In genomic region chr3:45914362-45915077, GRCh38 we compare ENCODE assay signal across 31 cellular contexts. TPM values are rescaled to one million over a fixed set of nuclear protein-coding genes. Genes with fewer than 3 reads are reported as not detected.
DNase-seq lines count a peak whose midpoint lies in the region; ATAC-seq, FAIRE-seq and TF ChIP-seq lines count a peak whose summit lies in the region.
"Had no signal": no experiment of that assay in that cellular context is flagged by ENCODE, and none has a peak within 500 bp of the region (broad histone marks: within the 10 kb centered on the region; RNA-seq: fewer than 3 reads in every experiment).

No MANE protein-coding gene starts in this region.

- no peak overlapping the region for H3K56ac ChIP-seq in IMR-90 (ENCODE audit: extremely low read depth, insufficient read depth, low read length)

- H2AK9ac ChIP-seq in IMR-90 (replicated peaks; ENCODE audit: low read depth, low read length, poor library complexity), result no peak overlapping the region

- ATAC-seq in CD8-positive, alpha-beta T cell, result no peak
- ATAC-seq in IMR-90 (ENCODE audit: low read depth), result no peak
- peak; percentile 15 for ATAC-seq in GM12878
- no peak for ATAC-seq in HG02571 (IDR thresholded peaks at IDR 0.05; ENCODE audit: unreplicated experiment)

- FAIRE-seq in GM12878 (lab: Jason Lieb, UNC), result no peak
- FAIRE-seq: HTR-8/SVneo, kidney had no signal

- H3K27me3 Mint-ChIP-seq in CD8-positive, alpha-beta T cell (ENCODE audit: low read depth), result no peaks in the 10 kb centered on the region
- H3K27me3 Mint-ChIP-seq in endodermal cell (ENCODE audit: insufficient read depth), result peaks cover 7% of the 10 kb centered on the region

- peak overlapping the region; percentile 18 for H3K27ac Mint-ChIP-seq in CD8-positive, alpha-beta T cell
- H3K27ac Mint-ChIP-seq in endodermal cell, result no peak overlapping the region
- H3K27ac Mint-ChIP-seq: activated naive CD4-positive, alpha-beta T cell treated with anti-CD3 and anti-CD28 coated beads for 36 hours had no signal

- WGBS in IMR-90 (ENCODE audit: extremely low coverage in 2 of 2, insufficient read length in 1 of 2), 2 experiments, result 96% methylated on average over 3 of the region's 8 CpGs; no CpG with 5 or more reads in 1 of the 2 experiments
- WGBS in GM12878 (ENCODE audit: insufficient coverage, insufficient replicate concordance, low lambda C conversion rate, missing lambda C conversion rate), result 80% methylated on average over 8 of the region's 8 CpGs
- WGBS in endodermal cell (ENCODE audit: insufficient coverage in 1 of 2, insufficient read length in 1 of 2), 2 experiments, result 85 to 92% methylated on average over 7 to 8 of the region's 8 CpGs

- H2BK5ac ChIP-seq in IMR-90 (ENCODE audit: low read depth, low read length, poor library complexity, severe bottlenecking), result no peak overlapping the region

- H3K9ac ChIP-seq in IMR-90 (ENCODE audit: low read depth, low read length), result no peak overlapping the region
- peak overlapping the region; percentile 41; the same call in 1 of the 2 replicates for H3K9ac ChIP-seq in GM12878 (ENCODE audit: control insufficient read depth, insufficient read depth, low read length)
- no peak overlapping the region for H3K9ac ChIP-seq in endodermal cell (ENCODE audit: extremely low read depth, low read length, poor library complexity, severe bottlenecking)
- H3K9ac ChIP-seq: SK-N-SH had no signal

- H3K4me3 ChIP-seq in CD8-positive, alpha-beta T cell (ENCODE audit: low read depth, low read length), result no peak overlapping the region
- H3K4me3 ChIP-seq in IMR-90 (ENCODE audit: insufficient read depth, low read depth, low read length) (no peak overlapping the region), GM12878 (peak overlapping the region; percentile 3; the same call in 1 of the 2 replicates), endodermal cell (ENCODE audit: low read length) (no peak overlapping the region)
- H3K4me3 ChIP-seq: adrenal gland, HAP-1, upper lobe of left lung had no signal

- TF ChIP-seq POLR2A in IMR-90 (IDR thresholded peaks at IDR 0.05; ENCODE audit: low read depth, low read length) (no peak), GM12878 (IDR thresholded peaks at IDR 0.05; ENCODE audit: low read depth, low read length) (no peak)

- SMC1A ChIA-PET in GM12878 (lab: Charles Lee; ENCODE audit: uncharacterized antibody, unreplicated experiment), result interaction anchor here (0.8 to 2.5 kb wide), 11 partner anchors 10 to 88 kb away, joined by 3 to 18 read pairs (median 6); no protein-coding TSS in a partner anchor

- TF ChIP-seq RAD21 in IMR-90 (IDR thresholded peaks at IDR 0.05; ENCODE audit: low read length) (no peak), GM12878 (IDR thresholded peaks at IDR 0.05; ENCODE audit: insufficient read depth, low read depth, low read length) (no peak)

- H3K4me1 Mint-ChIP-seq in CD8-positive, alpha-beta T cell (ENCODE audit: low read depth), result peaks cover 45% of the 10 kb centered on the region
- no peaks in the 10 kb centered on the region for H3K4me1 Mint-ChIP-seq in endodermal cell

- TF ChIP-seq EP300 in GM12878 (IDR thresholded peaks at IDR 0.05; ENCODE audit: borderline replicate concordance in 1 of 2, control insufficient read depth in 1 of 2, low read depth in 2 of 2, low read length in 2 of 2), result no peak

- peaks cover 20% of the 10 kb centered on the region for H3K4me1 ChIP-seq in CD8-positive, alpha-beta T cell (ENCODE audit: insufficient read depth, low read length)
- peaks cover 6% of the 10 kb centered on the region for H3K4me1 ChIP-seq in IMR-90 (ENCODE audit: control insufficient read depth, insufficient read depth, low read length)
- H3K4me1 ChIP-seq in GM12878 (ENCODE audit: control insufficient read depth, insufficient read depth, low read length), result peaks cover 29% of the 10 kb centered on the region
- H3K4me1 ChIP-seq in endodermal cell (ENCODE audit: control insufficient read depth, insufficient read depth, low read length), result no peaks in the 10 kb centered on the region
- H3K4me1 ChIP-seq: adrenal gland, HAP-1 had no signal

- no peak overlapping the region for H4K91ac ChIP-seq in IMR-90 (ENCODE audit: insufficient read depth, low read depth, low read length)

- DNase-seq in CD8-positive, alpha-beta T cell, result no peak
- DNase-seq in IMR-90 (no peak), GM12878 (ENCODE audit: low read depth, low spot score) (no peak), retina (peak; percentile 40), GM10248 (ENCODE audit: extremely low spot score) (no peak), endodermal cell (no peak)
- DNase-seq: activated CD4-positive, alpha-beta T cell treated with anti-CD3 and anti-CD28 coated beads for 1 hour; activated CD8-positive, alpha-beta T cell treated with anti-CD3 and anti-CD28 coated beads, Interleukin-2, amount 10 ng/mL, durations not matched to agents 7 days and 5 days; activated naive CD4-positive, alpha-beta T cell treated with anti-CD3 and anti-CD28 coated beads for 36 hours; adrenal gland; brain microvascular endothelial cell; DMS 273 treated with DMSO at 0.1 percent for 48 hours; erythroblast; Karpas-422; kidney; midbrain; naive thymus-derived CD8-positive, alpha-beta T cell; NCI-H1694; NCI-H446 treated with DMSO at 0.1 percent for 48 hours; NCI-H82; RPMI8226; SK-N-SH; spleen; T-helper 2 cell; upper lobe of left lung had no signal

- no peak overlapping the region for H2BK120ac ChIP-seq in IMR-90 (ENCODE audit: low read depth, low read length)

- in situ Hi-C loops in IMR-90 (cut with MboI; ENCODE audit: low sequenced_read_pairs) (no loop called here), GM12878 (cut with MboI) (loop anchor here (5.0 kb wide), 1 partner anchor 52 kb away; no protein-coding TSS in a partner anchor)

- H3K9me3 ChIP-seq in CD8-positive, alpha-beta T cell (ENCODE audit: low read length), result no peaks in the 10 kb centered on the region
- H3K9me3 ChIP-seq in IMR-90 (ENCODE audit: control insufficient read depth, insufficient read depth, low read length) (no peaks in the 10 kb centered on the region), GM12878 (replicated peaks; ENCODE audit: control insufficient read depth, insufficient read depth, low read length) (no peaks in the 10 kb centered on the region; the same call in 2 of the 3 replicates), endodermal cell (ENCODE audit: control insufficient read depth, low read length) (no peaks in the 10 kb centered on the region)
- H3K9me3 ChIP-seq: adrenal gland, HAP-1, SK-N-SH, spleen, upper lobe of left lung had no signal

- peaks cover 14% of the 10 kb centered on the region for H3K36me3 Mint-ChIP-seq in CD8-positive, alpha-beta T cell
- H3K36me3 Mint-ChIP-seq in endodermal cell (ENCODE audit: low read depth), result peaks cover 8% of the 10 kb centered on the region

- no peaks in the 10 kb centered on the region for H3K79me1 ChIP-seq in IMR-90 (ENCODE audit: low read depth in 1 of 2, low read length in 2 of 2)

- no peak overlapping the region for H3K18ac ChIP-seq in IMR-90 (ENCODE audit: low read depth, low read length)

- H2AK5ac ChIP-seq in IMR-90 (ENCODE audit: low read depth, low read length), result peak overlapping the region; percentile 57

- H3K27me3 ChIP-seq in CD8-positive, alpha-beta T cell (ENCODE audit: insufficient read depth, low read length), result no peaks in the 10 kb centered on the region
- no peaks in the 10 kb centered on the region for H3K27me3 ChIP-seq in IMR-90 (ENCODE audit: control insufficient read depth, insufficient read depth, low read length)
- no peaks in the 10 kb centered on the region; a peak in 1 of 4 replicates for H3K27me3 ChIP-seq in GM12878 (replicated peaks in 1 of 2; ENCODE audit: control insufficient read depth in 2 of 2, insufficient read depth in 2 of 2, low read length in 1 of 2)
- peaks cover 17% of the 10 kb centered on the region for H3K27me3 ChIP-seq in endodermal cell (ENCODE audit: control insufficient read depth, insufficient read depth, low read length, poor library complexity, severe bottlenecking)
- H3K27me3 ChIP-seq: adrenal gland, brain microvascular endothelial cell, spleen, upper lobe of left lung had no signal

- no peaks in the 10 kb centered on the region for H3K79me2 ChIP-seq in GM12878 (ENCODE audit: control insufficient read depth, insufficient read depth, low read length)

- H2BK20ac ChIP-seq in IMR-90 (ENCODE audit: low read depth, low read length), result no peak overlapping the region

- H4K20me1 ChIP-seq in IMR-90 (ENCODE audit: insufficient read depth, low read length), result no peaks in the 10 kb centered on the region
- H4K20me1 ChIP-seq in GM12878 (ENCODE audit: control insufficient read depth, insufficient read depth), result no peaks in the 10 kb centered on the region

- peak overlapping the region; percentile 77 for H3K4me3 Mint-ChIP-seq in CD8-positive, alpha-beta T cell
- H3K4me3 Mint-ChIP-seq in endodermal cell, result no peak overlapping the region
- H3K4me3 Mint-ChIP-seq: activated naive CD4-positive, alpha-beta T cell treated with anti-CD3 and anti-CD28 coated beads for 36 hours had no signal

- dilution Hi-C loops in IMR-90 (cut with HindIII; ENCODE audit: low sequenced_read_pairs, unreplicated experiment), result no loop called here

- H2AFZ ChIP-seq in IMR-90 (replicated peaks; ENCODE audit: low read length, poor library complexity) (no peak overlapping the region), GM12878 (ENCODE audit: control insufficient read depth, low read depth, low read length) (no peak overlapping the region)

- H3K4ac ChIP-seq in IMR-90 (ENCODE audit: low read depth, low read length), result no peak overlapping the region

- no peak overlapping the region for H2BK15ac ChIP-seq in IMR-90 (ENCODE audit: low read depth, low read length)

- POLR2A ChIA-PET in CD8-positive, alpha-beta T cell (lab: Charles Lee), result interaction anchor here (1.0 kb wide), 1 partner anchor 151 kb away, joined by 3 read pairs; no protein-coding TSS in a partner anchor
- POLR2A ChIA-PET in IMR-90 (lab: Charles Lee; ENCODE audit: unreplicated experiment), result no interaction called here
- POLR2A ChIA-PET in GM12878 (lab: Charles Lee), result interaction anchor here (0.9 to 3.5 kb wide), 6 partner anchors 9 to 181 kb away, joined by 3 to 23 read pairs (median 14); no protein-coding TSS in a partner anchor
- POLR2A ChIA-PET in GM10248 (lab: Yijun Ruan, JAX), result interaction anchor here (0.6 kb wide), 1 partner anchor 369 kb away, joined by 3 read pairs; no protein-coding TSS in a partner anchor

- CTCF ChIA-PET in CD8-positive, alpha-beta T cell (lab: Charles Lee), result interaction anchor here (1.0 kb wide), 1 partner anchor 24 kb away, joined by 3 read pairs; no protein-coding TSS in a partner anchor
- CTCF ChIA-PET in IMR-90 (lab: Yijun Ruan, JAX), result no interaction called here
- CTCF ChIA-PET in GM12878 (lab: Yijun Ruan, JAX), result interaction anchor here (0.8 to 1.7 kb wide), 9 partner anchors 12 to 155 kb away, joined by 3 to 6 read pairs (median 3); partner anchors contain the start of gene CCR9
- CTCF ChIA-PET in GM10248 (lab: Yijun Ruan, JAX), result interaction anchor here (0.9 to 1.8 kb wide), 7 partner anchors 10 to 70 kb away, joined by 3 to 6 read pairs (median 3); no protein-coding TSS in a partner anchor

- no peak overlapping the region for H4K5ac ChIP-seq in IMR-90 (ENCODE audit: low read depth, low read length)

- H3K4me2 ChIP-seq in IMR-90 (ENCODE audit: low read depth, low read length) (no peak overlapping the region), GM12878 (ENCODE audit: control insufficient read depth, insufficient read depth) (peak overlapping the region; percentile 45)
- H3K4me2 ChIP-seq: SK-N-SH had no signal

- no peaks in the 10 kb centered on the region for H3K36me3 ChIP-seq in CD8-positive, alpha-beta T cell (ENCODE audit: insufficient read depth, low read length)
- H3K36me3 ChIP-seq in IMR-90 (ENCODE audit: control insufficient read depth, insufficient read depth, low read length) (peaks cover 2% of the 10 kb centered on the region; the same call in 1 of the 2 replicates), GM12878 (ENCODE audit: control insufficient read depth in 2 of 2, insufficient read depth in 2 of 2, low read length in 1 of 2) (no peaks in the 10 kb centered on the region), endodermal cell (ENCODE audit: control insufficient read depth, insufficient read depth, low read length) (no peaks in the 10 kb centered on the region)
- H3K36me3 ChIP-seq: brain microvascular endothelial cell, HAP-1 had no signal

- H3K9me3 Mint-ChIP-seq in CD8-positive, alpha-beta T cell, result no peaks in the 10 kb centered on the region
- no peaks in the 10 kb centered on the region for H3K9me3 Mint-ChIP-seq in endodermal cell
- H3K9me3 Mint-ChIP-seq: activated naive CD4-positive, alpha-beta T cell treated with anti-CD3 and anti-CD28 coated beads for 36 hours; naive thymus-derived CD8-positive, alpha-beta T cell had no signal

- intact Hi-C loops in CD8-positive, alpha-beta T cell (cut with DNase I, micrococcal nuclease), result loop anchor here (1.0 to 5.0 kb wide), 2 partner anchors 44 to 72 kb away; partner anchors contain the start of gene LZTFL1 (in 1 of the 2)
- intact Hi-C loops in IMR-90 (cut with micrococcal nuclease), result no loop called here
- intact Hi-C loops in GM12878 (cut with micrococcal nuclease; ENCODE audit: unreplicated experiment), result loop anchor here (1.0 kb wide), 2 partner anchors 33 to 49 kb away; no protein-coding TSS in a partner anchor

- no peaks in the 10 kb centered on the region; the same call in 1 of the 2 replicates for H3K9me1 ChIP-seq in IMR-90 (ENCODE audit: insufficient read depth, low read length)

- H3K23ac ChIP-seq in IMR-90 (ENCODE audit: low read depth, low read length), result no peak overlapping the region

- TF ChIP-seq CTCF in CD8-positive, alpha-beta T cell (IDR thresholded peaks at IDR 0.05), result no peak
- TF ChIP-seq CTCF in IMR-90 (conservative IDR thresholded peaks at IDR 0.05; ENCODE audit: low read depth, low read length), result no peak
- no peak for TF ChIP-seq CTCF in GM12878 (IDR thresholded peaks at IDR 0.05 in 2 of 3, conservative IDR thresholded peaks at IDR 0.05 in 1 of 3; ENCODE audit: control insufficient read depth in 2 of 3, extremely low read depth in 1 of 3, insufficient read depth in 1 of 3, low read depth in 3 of 3, low read length in 3 of 3)
- no peak for TF ChIP-seq CTCF in GM10248 (IDR thresholded peaks at IDR 0.05; ENCODE audit: control extremely low read depth, extremely low read depth, low read depth, missing control alignments)
- no peak for TF ChIP-seq CTCF in endodermal cell (conservative IDR thresholded peaks at IDR 0.05)

- no peak overlapping the region for H3K27ac ChIP-seq in CD8-positive, alpha-beta T cell (ENCODE audit: low read depth, low read length)
- H3K27ac ChIP-seq in IMR-90 (ENCODE audit: insufficient read depth, low read length) (no peak overlapping the region), GM12878 (ENCODE audit: control insufficient read depth, insufficient read depth) (peak overlapping the region; percentile 74; the same call in 1 of the 2 replicates), endodermal cell (ENCODE audit: low read depth, low read length) (no peak overlapping the region)
- H3K27ac ChIP-seq: adrenal gland, upper lobe of left lung had no signal

- no peak overlapping the region for H3K14ac ChIP-seq in IMR-90 (replicated peaks; ENCODE audit: low read depth, low read length)

- RAD21 ChIA-PET in GM12878 (lab: Charles Lee; ENCODE audit: unreplicated experiment), result interaction anchor here (0.9 to 11.1 kb wide), 11 partner anchors 9 to 224 kb away, joined by 3 to 169 read pairs (median 8); partner anchors contain the start of genes CCR9 and LZTFL1

- no TSS peak for BruUV-seq in IMR-90 (replicated peaks; lab: Mats Ljungman, UMichigan)
- BruUV-seq in GM12878 (replicated peaks; lab: Mats Ljungman, UMichigan), result no TSS peak

- no peak overlapping the region for H4K8ac ChIP-seq in IMR-90 (ENCODE audit: low read depth in 2 of 2, low read length in 2 of 2)

RNA-seq across cellular contexts. Expression of gene CCR9, which starts 28.2 kb away (rescaled TPM):
- 10 to 100 TPM; 23.4 to 25.0 TPM for total RNA-seq in CD8-positive, alpha-beta T cell
- not detected in 2 replicates for total RNA-seq in IMR-90 (2012; rRNA removed)
- polyA plus RNA-seq in IMR-90 (2012; rRNA removed), result not detected in 2 replicates
- polyA plus RNA-seq in IMR-90 (2012; cell fraction: cytosol; rRNA removed), result not detected in 2 replicates
- polyA plus RNA-seq in IMR-90 (2012; cell fraction: nucleus; rRNA removed; ENCODE audit: low replicate concordance), result not detected in 2 replicates
- 0.47 and 0.48 TPM in 2 replicates for total RNA-seq in GM12878 (2013; cell fraction: nucleolus; rRNA removed)
- 2.6 and 2.9 TPM in 2 replicates for total RNA-seq in GM12878 (2014; rRNA removed)
- total RNA-seq in GM12878 (2014; rRNA removed; fragmentation: Illumina TruSeq; extraction: Trizol), result 2.3 TPM in 2 replicates
- 1.8 and 2.3 TPM in 2 replicates for total RNA-seq in GM12878 (2021)
- polyA plus RNA-seq in GM12878 (2011; ENCODE audit: low read depth), result 11.3 TPM
- polyA plus RNA-seq in GM12878 (2011; rRNA removed), result 0.05 and 0.09 TPM in 2 replicates
- polyA plus RNA-seq in GM12878 (2011; cell fraction: cytosol; rRNA removed), result 0.04 and 0.05 TPM in 2 replicates
- polyA plus RNA-seq in GM12878 (2011; cell fraction: nucleus; rRNA removed), result 0.07 TPM in 1 of 2 replicates, not detected in the other
- polyA plus RNA-seq in GM12878 (2012), result 0.38 and 10.5 TPM in 2 replicates
- polyA plus RNA-seq in GM12878 (2014; fragmentation: Illumina TruSeq; extraction: Trizol), result 3.0 and 3.6 TPM in 2 replicates
- 1 to 10 TPM; 3.1 to 3.9 TPM for polyA plus RNA-seq in GM12878 (2014; fragmentation: Nextera tagmentation; extraction: Ambion mirVana)
- 1.5 and 2.4 TPM in 2 replicates for polyA plus RNA-seq in GM12878 (2014; rRNA removed)
- under 1 TPM; 0.52 to 0.77 TPM for polyA plus RNA-seq in GM12878 (2016; fragmentation: Nextera tagmentation; extraction: Ambion mirVana)
- polyA minus RNA-seq in GM12878 (2011; rRNA and poly(A)+ RNA removed), result 0.62 TPM in 1 of 2 replicates, not detected in the other
- polyA minus RNA-seq in GM12878 (2011; cell fraction: cytosol; rRNA and poly(A)+ RNA removed), result not detected in 2 replicates
- not detected in 2 replicates for polyA minus RNA-seq in GM12878 (2011; cell fraction: nucleus; rRNA and poly(A)+ RNA removed)
- total RNA-seq in endodermal cell, result not detected
- not detected for polyA plus RNA-seq in endodermal cell (2013, experiment 1 of 2)
- polyA plus RNA-seq in endodermal cell (2013, experiment 2 of 2), result not detected
- total RNA-seq: activated naive CD4-positive, alpha-beta T cell treated with anti-CD3 and anti-CD28 coated beads for 36 hours; osteocyte; renal cortical epithelial cell; subcutaneous adipose tissue had no signal
- polyA plus RNA-seq: adrenal gland, SK-N-SH had no signal

RNA-seq across cellular contexts. Expression of gene CXCR6, which starts 28.7 kb away (rescaled TPM):
- total RNA-seq in CD8-positive, alpha-beta T cell, result 10 to 100 TPM in 1 of 2 experiments, 1 to 10 TPM in 1; 9.2 to 11.0 TPM
- total RNA-seq in IMR-90 (2012; rRNA removed) (under 0.01 TPM in 1 of 2 replicates, not detected in the other), GM12878 (2014; rRNA removed) (not detected in 2 replicates), GM12878 (2014; rRNA removed; fragmentation: Illumina TruSeq; extraction: Trizol) (not detected in 2 replicates), GM12878 (2021) (not detected in 2 replicates), endodermal cell (not detected)
- polyA plus RNA-seq in IMR-90 (2012; rRNA removed) (not detected in 2 replicates), GM12878 (2011; rRNA removed) (0.12 TPM in 1 of 2 replicates, not detected in the other), GM12878 (2014; fragmentation: Illumina TruSeq; extraction: Trizol) (not detected in 2 replicates), GM12878 (2014; fragmentation: Nextera tagmentation; extraction: Ambion mirVana) (under 1 TPM; 0.04 to 0.13 TPM), GM12878 (2014; rRNA removed) (0.12 TPM in 1 of 2 replicates, not detected in the other), GM12878 (2016; fragmentation: Nextera tagmentation; extraction: Ambion mirVana) (under 1 TPM in 1 of 2 experiments, not detected in 1; 0.20 TPM)
- polyA plus RNA-seq in IMR-90 (2012; cell fraction: cytosol; rRNA removed), result not detected in 2 replicates
- polyA plus RNA-seq in IMR-90 (2012; cell fraction: nucleus; rRNA removed; ENCODE audit: low replicate concordance), result not detected in 2 replicates
- total RNA-seq in GM12878 (2013; cell fraction: nucleolus; rRNA removed), result 0.23 and 0.32 TPM in 2 replicates
- polyA plus RNA-seq in GM12878 (2011; ENCODE audit: low read depth), result 0.17 TPM
- 0.07 TPM in 1 of 2 replicates, not detected in the other for polyA plus RNA-seq in GM12878 (2011; cell fraction: cytosol; rRNA removed)
- 0.12 and 0.18 TPM in 2 replicates for polyA plus RNA-seq in GM12878 (2011; cell fraction: nucleus; rRNA removed)
- 0.09 and 0.18 TPM in 2 replicates for polyA plus RNA-seq in GM12878 (2012)
- polyA minus RNA-seq in GM12878 (2011; rRNA and poly(A)+ RNA removed), result 0.22 TPM in 1 of 2 replicates, not detected in the other
- not detected in 2 replicates for polyA minus RNA-seq in GM12878 (2011; cell fraction: cytosol; rRNA and poly(A)+ RNA removed)
- not detected in 2 replicates for polyA minus RNA-seq in GM12878 (2011; cell fraction: nucleus; rRNA and poly(A)+ RNA removed)
- not detected for polyA plus RNA-seq in endodermal cell (2013, experiment 1 of 2)
- not detected for polyA plus RNA-seq in endodermal cell (2013, experiment 2 of 2)
- total RNA-seq: osteocyte, renal cortical epithelial cell had no signal
- polyA plus RNA-seq: SK-N-SH had no signal

Comparison
In these comparisons a context has a peak if more than half of its experiments do, and no peak if none do; other contexts are left out.
1. RNA of gene CCR9, which starts 28.2 kb away (total RNA-seq): 23.4 to 25.0 TPM in CD8-positive, alpha-beta T cell; 0.47 to 2.9 TPM in GM12878, not detected in IMR-90 and not detected in endodermal cell; every median in the first group is over 4 times any median in the second.
2. RNA of gene CXCR6, which starts 28.7 kb away (total RNA-seq): 9.2 to 11.0 TPM in CD8-positive, alpha-beta T cell; 0.23 to 0.32 TPM in GM12878, under 0.01 TPM in IMR-90 and not detected in endodermal cell; every median in the first group is over 4 times any median in the second.